In the genomic region with DNA sequence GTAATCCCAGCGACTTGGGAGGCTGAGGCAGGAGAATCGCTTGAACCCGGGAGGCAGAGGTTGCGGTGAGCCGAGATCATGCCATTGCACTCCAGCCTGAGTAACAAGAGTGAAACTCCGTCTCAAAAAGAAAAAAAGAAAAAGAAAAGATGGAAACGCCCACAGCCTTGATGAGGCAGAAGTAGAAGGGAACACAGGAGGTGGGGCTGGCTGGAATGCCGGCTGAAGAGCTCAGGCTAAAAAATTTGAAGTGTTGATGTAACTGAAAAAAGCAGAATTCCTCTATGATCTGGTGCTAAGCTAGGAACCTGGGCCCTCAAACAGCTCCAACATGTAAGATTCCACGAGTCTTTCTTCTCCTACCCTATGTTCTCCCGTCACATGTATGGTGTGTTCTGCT, we compare ENCODE assay signal across 22 cellular contexts. TPM values are rescaled to one million over a fixed set of nuclear protein-coding genes. Genes with fewer than 3 reads are reported as not detected.
DNase-seq lines count a peak whose midpoint lies in the region; ATAC-seq, FAIRE-seq and TF ChIP-seq lines count a peak whose summit lies in the region.
"Had no signal": no experiment of that assay in that cellular context is flagged by ENCODE, and none has a peak within 500 bp of the region (broad histone marks: within the 10 kb centered on the region; RNA-seq: fewer than 3 reads in every experiment).

No MANE protein-coding gene starts in this region.

- peak; percentile 45 for DNase-seq in EH (ENCODE audit: low read depth)
- DNase-seq in astrocyte (ENCODE audit: low read depth): no peak
- DNase-seq in fibroblast of the aortic adventitia (ENCODE audit: low read depth): peak; percentile 46
- DNase-seq in thyroid gland: peak; percentile 29 to 45
- DNase-seq: activated CD4-positive, alpha-beta T cell treated with anti-CD3 and anti-CD28 coated beads, Interleukin-2, amount 50 U/mL, for 1 hour; cortex of kidney; DMS79; midbrain; NCI-H1105 treated with DMSO at 0.1 percent for 48 hours; NCI-H2107; right lobe of liver; T-helper 17 cell; WERI-Rb-1 had no signal

- TF ChIP-seq POLR2A in thyroid gland (IDR thresholded peaks at IDR 0.05): no peak

- H3K4me1 Mint-ChIP-seq in astrocyte (ENCODE audit: low read depth, unreplicated experiment): peaks cover 17% of the 10 kb centered on the region

- H3K36me3 Mint-ChIP-seq in astrocyte (ENCODE audit: low read depth, unreplicated experiment): peaks cover 16% of the 10 kb centered on the region
- H3K36me3 Mint-ChIP-seq: natural killer cell treated with Interleukin-12 subunit alpha and Interleukin-12 subunit beta and Interleukin-15 and Interleukin-18, amount 100 ng/mL, for 72 hours had no signal

- H4K20me1 ChIP-seq in astrocyte (ENCODE audit: insufficient read depth, low read length): peaks cover 96% of the 10 kb centered on the region

- H3K36me3 ChIP-seq in astrocyte (ENCODE audit: insufficient read depth, low read length): peaks cover 14% of the 10 kb centered on the region
- peaks cover 0 to 6% of the 10 kb centered on the region in 2 donors for H3K36me3 ChIP-seq in thyroid gland
- H3K36me3 ChIP-seq: pancreas, right lobe of liver, WERI-Rb-1 had no signal

- TF ChIP-seq CTCF in astrocyte (IDR thresholded peaks at IDR 0.05; ENCODE audit: insufficient read depth, low read depth, low read length) (no peak), fibroblast of the aortic adventitia (IDR thresholded peaks at IDR 0.05; ENCODE audit: insufficient read depth, low read length) (no peak), thyroid gland (IDR thresholded peaks at IDR 0.05) (no peak)

- H3K27me3 Mint-ChIP-seq in astrocyte (ENCODE audit: low read depth, unreplicated experiment): no peaks in the 10 kb centered on the region
- H3K27me3 Mint-ChIP-seq: natural killer cell treated with Interleukin-12 subunit alpha and Interleukin-12 subunit beta and Interleukin-15 and Interleukin-18, amount 100 ng/mL, for 72 hours; T-helper 17 cell had no signal

- H3K27me3 ChIP-seq in astrocyte (ENCODE audit: insufficient read depth, low read length): no peaks in the 10 kb centered on the region
- no peaks in the 10 kb centered on the region for H3K27me3 ChIP-seq in thyroid gland
- H3K27me3 ChIP-seq: ascending aorta, pancreas, right lobe of liver had no signal

- 80 to 84% methylated on average over 10 of the region's 10 CpGs for WGBS in thyroid gland, 2 donors

- H3K9me3 ChIP-seq in astrocyte (ENCODE audit: insufficient read depth, low read depth, low read length) (no peaks in the 10 kb centered on the region), thyroid gland (no peaks in the 10 kb centered on the region)
- H3K9me3 ChIP-seq: ascending aorta, pancreas, right lobe of liver had no signal

- H3K4me2 ChIP-seq in astrocyte (ENCODE audit: low read length): no peak overlapping the region

- H3K4me3 Mint-ChIP-seq in astrocyte (ENCODE audit: unreplicated experiment): no peak overlapping the region
- H3K4me3 Mint-ChIP-seq: natural killer cell treated with Interleukin-12 subunit alpha and Interleukin-12 subunit beta and Interleukin-15 and Interleukin-18, amount 100 ng/mL, for 72 hours; T-helper 17 cell had no signal

- H3K27ac ChIP-seq in astrocyte (ENCODE audit: low read depth, low read length) (no peak overlapping the region), thyroid gland (peak overlapping the region in 1 of 3 donors; percentile 20)
- H3K27ac ChIP-seq: right lobe of liver, WERI-Rb-1 had no signal

- intact Hi-C loops in thyroid gland (cut with DNase I): no loop called here

- H3K4me3 ChIP-seq in astrocyte (ENCODE audit: insufficient read depth, low read depth, low read length): no peak overlapping the region
- H3K4me3 ChIP-seq in fibroblast of the aortic adventitia (ENCODE audit: low read depth, low read length): no peak overlapping the region
- H3K4me3 ChIP-seq in thyroid gland (replicated peaks in 1 of 3): no peak overlapping the region
- H3K4me3 ChIP-seq: ascending aorta, pancreas, right lobe of liver had no signal

- no peaks in the 10 kb centered on the region for H3K4me1 ChIP-seq in astrocyte (ENCODE audit: insufficient read depth, low read length)
- H3K4me1 ChIP-seq in thyroid gland: peaks cover 7 to 26% of the 10 kb centered on the region in 2 donors
- H3K4me1 ChIP-seq: pancreas had no signal

- no peak overlapping the region for H2AFZ ChIP-seq in astrocyte (ENCODE audit: low read depth, low read length)

- ATAC-seq in HG02973 (IDR thresholded peaks at IDR 0.05; ENCODE audit: unreplicated experiment) (no peak), HG02610 (IDR thresholded peaks at IDR 0.05; ENCODE audit: unreplicated experiment) (no peak), HG02840 (IDR thresholded peaks at IDR 0.05; ENCODE audit: low FRiP score, unreplicated experiment) (no peak)
- ATAC-seq: HepG2; natural killer cell treated with Interleukin-12 subunit alpha and Interleukin-12 subunit beta and Interleukin-15 and Interleukin-18, amount 100 ng/mL, for 72 hours; Panc1; pancreas; right lobe of liver; T-helper 17 cell had no signal

- no peaks in the 10 kb centered on the region for H3K9me3 Mint-ChIP-seq in astrocyte (ENCODE audit: unreplicated experiment)
- H3K9me3 Mint-ChIP-seq: natural killer cell treated with Interleukin-12 subunit alpha and Interleukin-12 subunit beta and Interleukin-15 and Interleukin-18, amount 100 ng/mL, for 72 hours had no signal

- no peak overlapping the region for H3K9ac ChIP-seq in astrocyte (ENCODE audit: low read length)

- peak overlapping the region; percentile 62 for H3K27ac Mint-ChIP-seq in astrocyte (ENCODE audit: unreplicated experiment)
- H3K27ac Mint-ChIP-seq: natural killer cell treated with Interleukin-12 subunit alpha and Interleukin-12 subunit beta and Interleukin-15 and Interleukin-18, amount 100 ng/mL, for 72 hours had no signal

- peaks cover 81% of the 10 kb centered on the region for H3K79me2 ChIP-seq in astrocyte (ENCODE audit: insufficient read depth, low read length)

- no peak for FAIRE-seq in astrocyte (lab: Jason Lieb, UNC)
- FAIRE-seq: endothelial cell of umbilical vein, HepG2, pancreas had no signal

RNA-seq across cellular contexts. Expression of gene SLC66A1, which starts 53.6 kb away (rescaled TPM):
- 17.4 and 21.5 TPM in 2 replicates for total RNA-seq in astrocyte
- total RNA-seq in fibroblast of the aortic adventitia (ENCODE audit: low replicate concordance): 14.8 and 16.9 TPM in 2 replicates
- total RNA-seq in thyroid gland: 10 to 100 TPM; 17.6 to 24.6 (median 17.8) TPM

RNA-seq across cellular contexts. Expression of gene AKR7A2, which starts 53.8 kb away (rescaled TPM):
- total RNA-seq in astrocyte (30.3 and 33.9 TPM in 2 replicates), fibroblast of the aortic adventitia (ENCODE audit: low replicate concordance) (38.1 and 68.4 TPM in 2 replicates), thyroid gland (100 to 1,000 TPM in 2 of 4 donors, 10 to 100 TPM in 2; 70.8 to 136 (median 110) TPM)
